In the genomic region with DNA sequence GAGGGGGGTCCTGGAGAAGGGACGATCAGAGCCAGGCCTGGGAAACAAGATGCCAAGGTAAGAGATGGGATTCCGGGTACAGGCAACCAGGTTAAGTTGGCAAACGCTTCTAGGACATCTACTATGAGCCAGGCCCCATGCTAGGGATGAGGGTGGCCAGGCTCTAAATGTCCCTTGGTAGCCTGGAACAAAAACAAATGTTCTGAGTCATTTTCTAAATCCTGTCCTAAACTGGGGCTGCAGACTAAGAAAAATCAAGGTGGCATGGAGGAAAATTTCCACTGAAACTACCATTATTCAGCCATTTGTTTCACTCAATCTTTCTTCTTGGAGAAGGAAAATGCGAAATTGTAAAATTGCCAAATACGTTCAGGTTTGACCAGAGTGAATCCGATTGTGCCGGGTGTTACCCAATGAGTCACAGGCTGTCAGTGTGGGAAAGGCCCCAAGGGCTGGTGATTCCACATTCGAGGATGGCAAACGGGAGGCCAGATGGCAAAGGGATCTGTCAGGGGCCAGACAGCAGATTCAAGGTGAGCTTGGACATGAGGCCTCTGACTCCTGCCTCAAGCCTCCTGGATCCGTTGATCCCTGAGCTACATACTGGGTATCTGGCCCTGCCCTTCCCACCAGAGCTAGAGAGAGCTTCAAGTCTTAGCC, we compare ENCODE assay signal across 19 cellular contexts. TPM values are rescaled to one million over a fixed set of nuclear protein-coding genes. Genes with fewer than 3 reads are reported as not detected.
DNase-seq lines count a peak whose midpoint lies in the region; ATAC-seq and TF ChIP-seq lines count a peak whose summit lies in the region.
"Had no signal": no experiment of that assay in that cellular context is flagged by ENCODE, and none has a peak within 500 bp of the region (broad histone marks: within the 10 kb centered on the region; RNA-seq: fewer than 3 reads in every experiment).

No MANE protein-coding gene starts in this region.

- intact Hi-C loops in PC-3 (cut with micrococcal nuclease): loop anchor here (1.0 kb wide), 1 partner anchor 103 kb away; no protein-coding TSS in a partner anchor

- H2AFZ ChIP-seq in H9 (ENCODE audit: low read length): no peak overlapping the region
- H2AFZ ChIP-seq in PC-3 (ENCODE audit: low read length): no peak overlapping the region

- no peak overlapping the region for H3K18ac ChIP-seq in H9 (ENCODE audit: insufficient read length, low read depth, low read length)

- H3K9ac ChIP-seq in H9 (ENCODE audit: extremely low read depth, insufficient read length, low read length) (no peak overlapping the region), PC-3 (ENCODE audit: low read length) (no peak overlapping the region)

- no peaks in the 10 kb centered on the region for H3K9me3 Mint-ChIP-seq in H9
- no peaks in the 10 kb centered on the region for H3K9me3 Mint-ChIP-seq in stimulated activated naive B cell treated with anti-CD40 and anti-IgM and Interleukin-4, amounts not matched to agents 10 μg/mL and 1 μg/mL and 100 μg/mL, for 72 hours
- H3K9me3 Mint-ChIP-seq: activated naive CD4-positive, alpha-beta T cell treated with anti-CD3 and anti-CD28 coated beads, Interleukin-2, amount 50 U/mL, for 72 hours; effector memory CD8-positive, alpha-beta T cell had no signal

- H3K4ac ChIP-seq in H9 (ENCODE audit: low read depth, low read length): no peak overlapping the region

- H3K79me2 ChIP-seq in H9 (ENCODE audit: insufficient read depth, low read length) (no peaks in the 10 kb centered on the region), PC-3 (ENCODE audit: low read length) (no peaks in the 10 kb centered on the region)

- H2BK120ac ChIP-seq in H9 (ENCODE audit: low read depth, low read length, poor library complexity, severe bottlenecking): no peak overlapping the region

- H2BK5ac ChIP-seq in H9 (ENCODE audit: insufficient read length, low read length): no peak overlapping the region

- H3K4me1 ChIP-seq in H9 (ENCODE audit: insufficient read depth, low read length): no peaks in the 10 kb centered on the region; the same call in 1 of the 2 replicates
- peaks cover 22% of the 10 kb centered on the region for H3K4me1 ChIP-seq in PC-3 (ENCODE audit: insufficient read depth, low read length)
- H3K4me1 ChIP-seq in BE2C: peaks cover 18% of the 10 kb centered on the region
- H3K4me1 ChIP-seq: left lung, tibial nerve had no signal

- no peaks in the 10 kb centered on the region for H3K79me1 ChIP-seq in H9 (ENCODE audit: insufficient read depth, low read depth, low read length, poor library complexity, severe bottlenecking)

- no peak for TF ChIP-seq CTCF in H9 (conservative IDR thresholded peaks at IDR 0.05)
- TF ChIP-seq CTCF in PC-3 (conservative IDR thresholded peaks at IDR 0.05; ENCODE audit: low read depth, low read length): no peak
- no peak for TF ChIP-seq CTCF in BE2C (IDR thresholded peaks at IDR 0.05; ENCODE audit: low read depth, low read length)

- no peaks in the 10 kb centered on the region for H3K9me2 ChIP-seq in PC-3 (replicated peaks; ENCODE audit: low read length)

- DNase-seq in H9 (peak; percentile 9), PC-3 (peak; percentile 89), epithelial cell of prostate (ENCODE audit: low read depth, low spot score) (peak; percentile 50), middle frontal gyrus (ENCODE audit: extremely low spot score, low spot score) (no peak), GM03348 (ENCODE audit: low spot score) (no peak), BE2C (no peak)
- no peak for DNase-seq in stimulated activated naive B cell treated with anti-CD40 and anti-IgM and Interleukin-4, amounts not matched to agents 10 μg/mL and 1 μg/mL and 100 μg/mL, for 72 hours
- DNase-seq: activated CD4-positive, alpha-beta T cell treated with anti-CD3 and anti-CD28 coated beads, Interleukin-2, amount 50 U/mL, for 48 hours; activated T-cell treated with anti-CD3 and anti-CD28 coated beads, Interleukin-2, amount 50 U/mL, for 48 hours; CD4-positive, CD25-positive, alpha-beta regulatory T cell; DND-41; effector memory CD8-positive, alpha-beta T cell; foreskin fibroblast; left lung; NCI-H2029; NCI-H510A treated with DMSO at 0.1 percent for 48 hours had no signal

- no peak overlapping the region for H3K23ac ChIP-seq in H9 (ENCODE audit: insufficient read length, low read depth, low read length)

- no peak overlapping the region for H3T11ph ChIP-seq in H9 (ENCODE audit: low read length)

- no peaks in the 10 kb centered on the region for H3F3A ChIP-seq in PC-3 (ENCODE audit: low read length, unreplicated experiment)

- H3K4me3 ChIP-seq in PC-3 (ENCODE audit: low read length) (no peak overlapping the region), BE2C (ENCODE audit: low read depth, low read length) (no peak overlapping the region)
- H3K4me3 ChIP-seq: left lung, tibial nerve had no signal

- CTCF ChIA-PET in PC-3 (lab: Charles Lee): no interaction called here

- no peak overlapping the region for H3K14ac ChIP-seq in H9 (ENCODE audit: insufficient read depth, low read length)

- no peak overlapping the region for H4K91ac ChIP-seq in H9 (ENCODE audit: insufficient read length, low read depth, low read length)

- POLR2A ChIA-PET in PC-3 (lab: Charles Lee; ENCODE audit: unreplicated experiment): interaction anchor here (0.6 kb wide), 1 partner anchor 462 kb away, joined by 4 read pairs; no protein-coding TSS in a partner anchor

- no peaks in the 10 kb centered on the region for H3K27me3 ChIP-seq in H9 (ENCODE audit: insufficient read depth, low read length)
- no peaks in the 10 kb centered on the region for H3K27me3 ChIP-seq in PC-3 (ENCODE audit: low read length)
- H3K27me3 ChIP-seq in BE2C: no peaks in the 10 kb centered on the region

- peak; percentile 80 for ATAC-seq in PC-3
- no peak for ATAC-seq in stimulated activated naive B cell treated with anti-CD40 and anti-IgM and Interleukin-4, amounts not matched to agents 10 μg/mL and 1 μg/mL and 100 μg/mL, for 72 hours (replicated peaks)
- ATAC-seq: activated naive CD4-positive, alpha-beta T cell treated with anti-CD3 and anti-CD28 coated beads, Interleukin-2, amount 50 U/mL, for 72 hours; effector memory CD8-positive, alpha-beta T cell; left lung; SK-N-SH treated with all-trans-retinoic acid at 6 μM for 48 hours had no signal

- no peaks in the 10 kb centered on the region for H3K36me3 Mint-ChIP-seq in H9 (ENCODE audit: insufficient read depth in 1 of 3, low read depth in 3 of 3)
- H3K36me3 Mint-ChIP-seq in stimulated activated naive B cell treated with anti-CD40 and anti-IgM and Interleukin-4, amounts not matched to agents 10 μg/mL and 1 μg/mL and 100 μg/mL, for 72 hours: peaks cover 41 to 74% of the 10 kb centered on the region in 2 donors
- H3K36me3 Mint-ChIP-seq: activated naive CD4-positive, alpha-beta T cell treated with anti-CD3 and anti-CD28 coated beads, Interleukin-2, amount 50 U/mL, for 72 hours; CD4-positive, CD25-positive, alpha-beta regulatory T cell had no signal

- peak overlapping the region in 1 of 3 experiments; percentile 34; a peak in 1 of 7 replicates for H3K27ac Mint-ChIP-seq in H9
- peak overlapping the region; percentile 87 for H3K27ac Mint-ChIP-seq in stimulated activated naive B cell treated with anti-CD40 and anti-IgM and Interleukin-4, amounts not matched to agents 10 μg/mL and 1 μg/mL and 100 μg/mL, for 72 hours
- H3K27ac Mint-ChIP-seq: activated naive CD4-positive, alpha-beta T cell treated with anti-CD3 and anti-CD28 coated beads, Interleukin-2, amount 50 U/mL, for 72 hours; CD4-positive, CD25-positive, alpha-beta regulatory T cell; effector memory CD8-positive, alpha-beta T cell had no signal

- peaks cover 34% of the 10 kb centered on the region for H3K27me3 Mint-ChIP-seq in H9 (ENCODE audit: low read depth)
- no peaks in the 10 kb centered on the region for H3K27me3 Mint-ChIP-seq in stimulated activated naive B cell treated with anti-CD40 and anti-IgM and Interleukin-4, amounts not matched to agents 10 μg/mL and 1 μg/mL and 100 μg/mL, for 72 hours

- H2BK12ac ChIP-seq in H9 (ENCODE audit: insufficient read length, low read depth, low read length): no peak overlapping the region

- BruUV-seq in PC-3 (replicated peaks; lab: Mats Ljungman, UMichigan): no TSS peak

- H4K5ac ChIP-seq in H9 (ENCODE audit: insufficient read length, low read depth, low read length): no peak overlapping the region

- no CpG with 5 or more reads among the region's 10 CpGs for WGBS in H9 (ENCODE audit: extremely low coverage, insufficient read length, low lambda C conversion rate)

- no peak overlapping the region for H2BK20ac ChIP-seq in H9 (ENCODE audit: low read depth, low read length, poor library complexity, severe bottlenecking)

- no peaks in the 10 kb centered on the region for H4K20me1 ChIP-seq in H9 (ENCODE audit: control insufficient read depth, insufficient read depth, insufficient read length)
- no peaks in the 10 kb centered on the region for H4K20me1 ChIP-seq in PC-3 (ENCODE audit: low read length)

- peaks cover 17 to 22% of the 10 kb centered on the region in 2 experiments for H3K4me1 Mint-ChIP-seq in H9
- H3K4me1 Mint-ChIP-seq in stimulated activated naive B cell treated with anti-CD40 and anti-IgM and Interleukin-4, amounts not matched to agents 10 μg/mL and 1 μg/mL and 100 μg/mL, for 72 hours: peaks cover 57 to 89% of the 10 kb centered on the region in 2 donors
- H3K4me1 Mint-ChIP-seq: CD4-positive, CD25-positive, alpha-beta regulatory T cell had no signal

- H3K4me2 ChIP-seq in H9 (ENCODE audit: insufficient read depth, insufficient read length, low read length): no peak overlapping the region
- peak overlapping the region; percentile 64 for H3K4me2 ChIP-seq in PC-3 (ENCODE audit: low read length)

- no peak overlapping the region for H3K56ac ChIP-seq in H9 (ENCODE audit: insufficient read length, low read depth, low read length)

- no peak overlapping the region for H2AK5ac ChIP-seq in H9 (ENCODE audit: insufficient read length, low read length)

- H3K27ac ChIP-seq in H9 (ENCODE audit: insufficient read length, low read depth, low read length) (no peak overlapping the region), PC-3 (ENCODE audit: low read length) (peak overlapping the region; percentile 57), epithelial cell of prostate (no peak overlapping the region)
- H3K27ac ChIP-seq: left lung, tibial nerve had no signal

- no peak overlapping the region for H3K4me3 Mint-ChIP-seq in H9
- no peak overlapping the region for H3K4me3 Mint-ChIP-seq in stimulated activated naive B cell treated with anti-CD40 and anti-IgM and Interleukin-4, amounts not matched to agents 10 μg/mL and 1 μg/mL and 100 μg/mL, for 72 hours
- H3K4me3 Mint-ChIP-seq: CD4-positive, CD25-positive, alpha-beta regulatory T cell; effector memory CD8-positive, alpha-beta T cell had no signal

- H3K9me3 ChIP-seq in H9 (ENCODE audit: control insufficient read depth, low read depth, low read length) (no peaks in the 10 kb centered on the region), PC-3 (ENCODE audit: low read length) (no peaks in the 10 kb centered on the region), BE2C (no peaks in the 10 kb centered on the region)
- H3K9me3 ChIP-seq: left lung, tibial nerve had no signal

- no peak overlapping the region for H4K8ac ChIP-seq in H9 (replicated peaks; ENCODE audit: insufficient read length, low read depth, low read length)

- H2BK15ac ChIP-seq in H9 (ENCODE audit: low read depth, low read length): no peak overlapping the region

- H3K36me3 ChIP-seq in PC-3 (ENCODE audit: low read depth, low read length) (no peaks in the 10 kb centered on the region), BE2C (peaks cover 6% of the 10 kb centered on the region)
- H3K36me3 ChIP-seq: left lung, tibial nerve had no signal

- no peaks in the 10 kb centered on the region for H3K23me2 ChIP-seq in H9 (ENCODE audit: insufficient read length, low read depth, low read length, poor library complexity, severe bottlenecking)

RNA-seq across cellular contexts. Expression of gene PAX5, which starts 57.6 kb away (rescaled TPM):
- total RNA-seq in H9 (2021) (0.39 and 0.75 TPM in 2 replicates), PC-3 (2014; rRNA removed) (0.52 TPM in 1 of 2 replicates, not detected in the other)
- 13.1 TPM for polyA plus RNA-seq in BE2C (2012; ENCODE audit: insufficient read depth, insufficient read length, low read depth)
- total RNA-seq: tibial nerve had no signal

Comparison
In these comparisons a context has a peak if more than half of its experiments do, and no peak if none do; other contexts are left out.
1. DNase-seq: peak in H9 (single experiment), PC-3 (single experiment) and epithelial cell of prostate (single experiment); none in stimulated activated naive B cell treated with anti-CD40 and anti-IgM and Interleukin-4, amounts not matched to agents 10 μg/mL and 1 μg/mL and 100 μg/mL, for 72 hours (single experiment), middle frontal gyrus (single experiment), GM03348 (single experiment) and BE2C (single experiment).